Comparison of ENCODE assay signal across 8 cellular contexts in genomic region chr3:105367406-105368213, GRCh38. TPM values are rescaled to one million over a fixed set of nuclear protein-coding genes. Genes with fewer than 3 reads are reported as not detected.
A peak's percentile ranks its signal among the peaks of the same experiment; 100 is the strongest.
DNase-seq lines count a peak whose midpoint lies in the region; ATAC-seq and TF ChIP-seq lines count a peak whose summit lies in the region.

No MANE protein-coding gene starts in this region.

- H3K9me3 ChIP-seq in liver (ENCODE audit: control insufficient read depth in 4 of 4, low read length in 3 of 4): no peaks in the 10 kb centered on the region

- peak overlapping the region; percentile 99 for H3K27ac Mint-ChIP-seq in activated CD4-positive, alpha-beta T cell treated with anti-CD3 and anti-CD28 coated beads, Interleukin-2, amount 10 ng/mL, durations not matched to agents 24 days and 14 days
- peak overlapping the region; percentile 99 for H3K27ac Mint-ChIP-seq in dendritic cell treated with granulocyte-macrophage colony-stimulating factor and Interleukin-4, amounts not matched to agents 40 ng/mL and 50 ng/mL, for 4 days

- peaks cover 25% of the 10 kb centered on the region for H3K27me3 Mint-ChIP-seq in activated CD4-positive, alpha-beta T cell treated with anti-CD3 and anti-CD28 coated beads, Interleukin-2, amount 10 ng/mL, durations not matched to agents 24 days and 14 days
- H3K27me3 Mint-ChIP-seq in dendritic cell treated with granulocyte-macrophage colony-stimulating factor and Interleukin-4, amounts not matched to agents 40 ng/mL and 50 ng/mL, for 4 days: no peaks in the 10 kb centered on the region

- intact Hi-C loops in activated CD4-positive, alpha-beta T cell treated with anti-CD3 and anti-CD28 coated beads, Interleukin-2, amount 10 ng/mL, durations not matched to agents 24 days and 14 days (cut with micrococcal nuclease): loop anchor here (1.0 to 10.0 kb wide), 15 partner anchors 151 to 1700 kb away; partner anchors contain the start of gene CBLB
- intact Hi-C loops in dendritic cell treated with granulocyte-macrophage colony-stimulating factor and Interleukin-4, amounts not matched to agents 40 ng/mL and 50 ng/mL, for 4 days (cut with micrococcal nuclease): loop anchor here (2.0 to 10.0 kb wide), 4 partner anchors 151 to 773 kb away; no protein-coding TSS in a partner anchor

- no peaks in the 10 kb centered on the region for H3K36me3 ChIP-seq in liver (ENCODE audit: control insufficient read depth in 4 of 4, insufficient read depth in 3 of 4, low read depth in 1 of 4, low read length in 3 of 4)

- H3K36me3 Mint-ChIP-seq in activated CD4-positive, alpha-beta T cell treated with anti-CD3 and anti-CD28 coated beads, Interleukin-2, amount 10 ng/mL, durations not matched to agents 24 days and 14 days (ENCODE audit: low read depth): peaks cover 3% of the 10 kb centered on the region
- H3K36me3 Mint-ChIP-seq in dendritic cell treated with granulocyte-macrophage colony-stimulating factor and Interleukin-4, amounts not matched to agents 40 ng/mL and 50 ng/mL, for 4 days (ENCODE audit: low read depth): peaks cover 30% of the 10 kb centered on the region

- peak; percentile 69 to 82 for DNase-seq in NCI-H2081 (lab: John Stamatoyannopoulos, UW)
- no peak for DNase-seq in NCI-H2081 treated with DMSO at 0.1 percent for 48 hours (lab: John Stamatoyannopoulos, UW)
- DNase-seq in NCI-H2029 treated with DMSO at 0.1 percent for 48 hours (lab: John Stamatoyannopoulos, UW): peak; percentile 39
- DNase-seq in activated CD4-positive, alpha-beta T cell treated with anti-CD3 and anti-CD28 coated beads, Interleukin-2, amount 10 ng/mL, durations not matched to agents 24 days and 14 days: peak; percentile 89
- peak; percentile 81 for DNase-seq in stimulated activated CD4-positive, alpha-beta T cell treated with anti-CD3 and anti-CD28 coated beads, Interleukin-4, amount 100 ng/mL, for 24 hours

- peak overlapping the region; percentile 96 for H3K9ac ChIP-seq in liver (ENCODE audit: low read depth in 1 of 2, low read length in 2 of 2)

- H3K27ac ChIP-seq in liver (ENCODE audit: low read depth in 1 of 2, low read length in 2 of 2): peak overlapping the region; percentile 91 to 96

- TF ChIP-seq RAD21 in liver (IDR thresholded peaks at IDR 0.05): peak; percentile 19 to 23

- peak overlapping the region; percentile 94 for H3K4me3 Mint-ChIP-seq in activated CD4-positive, alpha-beta T cell treated with anti-CD3 and anti-CD28 coated beads, Interleukin-2, amount 10 ng/mL, durations not matched to agents 24 days and 14 days
- H3K4me3 Mint-ChIP-seq in dendritic cell treated with granulocyte-macrophage colony-stimulating factor and Interleukin-4, amounts not matched to agents 40 ng/mL and 50 ng/mL, for 4 days: peak overlapping the region; percentile 87

- H3K4me1 ChIP-seq in liver (ENCODE audit: control insufficient read depth in 4 of 4, insufficient read depth in 4 of 4, low read length in 3 of 4): peaks cover 0 to 30% (median 18%) of the 10 kb centered on the region in 4 donors

- TF ChIP-seq CTCF in liver (IDR thresholded peaks at IDR 0.05; ENCODE audit: low read depth, low read length, missing input control): peak; percentile 1

- peak overlapping the region; percentile 69 to 96 (median 91) for H3K4me3 ChIP-seq in liver (ENCODE audit: low read depth in 1 of 3, low read length in 3 of 3)

- WGBS in liver: under 1% methylated on average over 37 of the region's 37 CpGs

- peak; percentile 34 for ATAC-seq in HG02852 (IDR thresholded peaks at IDR 0.05; ENCODE audit: unreplicated experiment)

- no peaks in the 10 kb centered on the region for H3K9me3 Mint-ChIP-seq in activated CD4-positive, alpha-beta T cell treated with anti-CD3 and anti-CD28 coated beads, Interleukin-2, amount 10 ng/mL, durations not matched to agents 24 days and 14 days
- no peaks in the 10 kb centered on the region for H3K9me3 Mint-ChIP-seq in dendritic cell treated with granulocyte-macrophage colony-stimulating factor and Interleukin-4, amounts not matched to agents 40 ng/mL and 50 ng/mL, for 4 days

- peaks cover 49% of the 10 kb centered on the region for H3K4me1 Mint-ChIP-seq in activated CD4-positive, alpha-beta T cell treated with anti-CD3 and anti-CD28 coated beads, Interleukin-2, amount 10 ng/mL, durations not matched to agents 24 days and 14 days
- peaks cover 48% of the 10 kb centered on the region for H3K4me1 Mint-ChIP-seq in dendritic cell treated with granulocyte-macrophage colony-stimulating factor and Interleukin-4, amounts not matched to agents 40 ng/mL and 50 ng/mL, for 4 days (ENCODE audit: low read depth)

- no peaks in the 10 kb centered on the region for H3K27me3 ChIP-seq in liver (ENCODE audit: control insufficient read depth in 4 of 4, insufficient read depth in 4 of 4, low read length in 3 of 4)

TF ChIP-seq in liver, 16 proteins besides CTCF, POLR2A, EP300 and RAD21:
- TF ChIP-seq MAX (IDR thresholded peaks at IDR 0.05): no peak
- peak; percentile 42 for TF ChIP-seq YY1 (IDR thresholded peaks at IDR 0.05)
- no peak for TF ChIP-seq NR2F2 (IDR thresholded peaks at IDR 0.05)
- TF ChIP-seq HNF4A (conservative IDR thresholded peaks at IDR 0.05): peak; percentile 81 to 90
- TF ChIP-seq GABPA (IDR thresholded peaks at IDR 0.05 in 1 of 2, conservative IDR thresholded peaks at IDR 0.05 in 1 of 2): no peak
- TF ChIP-seq TAF1 (conservative IDR thresholded peaks at IDR 0.05): peak; percentile 44
- peak in 1 of 2 donors; percentile 7 for TF ChIP-seq RXRA (IDR thresholded peaks at IDR 0.05)
- peak; percentile 79 for TF ChIP-seq HNF4G (IDR thresholded peaks at IDR 0.05)
- peak; percentile 53 for TF ChIP-seq SP1 (IDR thresholded peaks at IDR 0.05)

RNA-seq across cellular contexts. Expression of gene ALCAM, which starts 0.9 kb away (rescaled TPM):
- 26.3 and 26.5 TPM in 2 replicates for total RNA-seq in activated CD4-positive, alpha-beta T cell treated with anti-CD3 and anti-CD28 coated beads, Interleukin-2, amount 10 ng/mL, durations not matched to agents 24 days and 14 days
- total RNA-seq in liver: 10 to 100 TPM; 46.3 to 62.0 TPM
- 10 to 100 TPM; 14.2 to 18.3 TPM for polyA plus RNA-seq in liver
